In genomic region chr17:76017481-76018339, GRCh38 we compare ENCODE assay signal across 30 cellular contexts. TPM values are rescaled to one million over a fixed set of nuclear protein-coding genes. Genes with fewer than 3 reads are reported as not detected.
"Had no signal": no experiment of that assay in that cellular context is flagged by ENCODE, and none has a peak within 500 bp of the region (broad histone marks: within the 10 kb centered on the region; RNA-seq: fewer than 3 reads in every experiment).

No MANE protein-coding gene starts in this region.

- DNase-seq: activated CD4-positive, alpha-beta T cell treated with anti-CD3 and anti-CD28 coated beads, Interleukin-2, amount 10 ng/mL, durations not matched to agents 24 days and 14 days; activated CD4-positive, alpha-beta T cell treated with anti-CD3 and anti-CD28 coated beads, Interleukin-2, amount 50 U/mL, for 4 hours; activated CD8-positive, alpha-beta T cell treated with anti-CD3 and anti-CD28 coated beads for 36 hours; activated effector memory CD4-positive, alpha-beta T cell treated with anti-CD3 and anti-CD28 coated beads, Interleukin-2, amount 50 U/mL, for 16 hours; activated naive CD4-positive, alpha-beta T cell treated with Interleukin-2 at 50 U/mL for 16 hours; activated T-cell treated with anti-CD3 and anti-CD28 coated beads, Interleukin-2, amount 50 U/mL, for 1 hour; activated T-cell treated with anti-CD3 and anti-CD28 coated beads, Interleukin-2, amount 50 U/mL, for 72 hours; amniotic stem cell; aorta; brain microvascular endothelial cell; central memory CD4-positive, alpha-beta T cell; NCI-H1105; NCI-H1417 treated with DMSO at 0.1 percent for 48 hours; NCI-H1930; NCI-H2081 treated with DMSO at 0.1 percent for 48 hours; NCI-H226; NCI-H446 treated with DMSO at 0.1 percent for 48 hours; NCI-H524; NCI-H69; NCI-H82; NK-92 treated with Interleukin-12 subunit alpha and Interleukin-12 subunit beta, amount 100 ng/mL, for 24 hours; PC-3; Peyer's patch; Right ventricle myocardium superior; RPMI8226; T1000 had no signal

- H3K4me1 ChIP-seq: Peyer's patch had no signal

- H3K36me3 ChIP-seq: brain microvascular endothelial cell had no signal

- ATAC-seq: activated CD8-positive, alpha-beta T cell treated with anti-CD3 and anti-CD28 coated beads for 36 hours; activated T-cell treated with anti-CD3 and anti-CD28 coated beads, Interleukin-2, amount 50 U/mL, for 72 hours; activated T-helper 17 cell treated with anti-CD3 and anti-CD28 coated beads, Interleukin-2, amount 50 U/mL, for 72 hours; PC-3 had no signal

- H3K27ac Mint-ChIP-seq: activated CD4-positive, alpha-beta T cell treated with anti-CD3 and anti-CD28 coated beads, Interleukin-2, amount 10 ng/mL, durations not matched to agents 24 days and 14 days; activated CD8-positive, alpha-beta T cell treated with anti-CD3 and anti-CD28 coated beads for 36 hours; activated naive CD4-positive, alpha-beta T cell treated with anti-CD3 and anti-CD28 coated beads, Interleukin-2, amount 50 U/mL, for 24 hours; activated T-cell treated with anti-CD3 and anti-CD28 coated beads, Interleukin-2, amount 50 U/mL, for 72 hours; activated T-helper 17 cell treated with anti-CD3 and anti-CD28 coated beads, Interleukin-2, amount 50 U/mL, for 72 hours had no signal

- H3K27me3 ChIP-seq: brain microvascular endothelial cell, Peyer's patch had no signal

- H3K4me1 Mint-ChIP-seq: activated T-helper 17 cell treated with anti-CD3 and anti-CD28 coated beads, Interleukin-2, amount 50 U/mL, for 72 hours had no signal

- H3K9me3 Mint-ChIP-seq: activated CD4-positive, alpha-beta T cell treated with anti-CD3 and anti-CD28 coated beads, Interleukin-2, amount 10 ng/mL, durations not matched to agents 24 days and 14 days; activated CD8-positive, alpha-beta T cell treated with anti-CD3 and anti-CD28 coated beads for 36 hours; activated naive CD4-positive, alpha-beta T cell treated with anti-CD3 and anti-CD28 coated beads, Interleukin-2, amount 50 U/mL, for 24 hours; activated T-cell treated with anti-CD3 and anti-CD28 coated beads, Interleukin-2, amount 50 U/mL, for 72 hours; activated T-helper 17 cell treated with anti-CD3 and anti-CD28 coated beads, Interleukin-2, amount 50 U/mL, for 72 hours had no signal

- H3K36me3 Mint-ChIP-seq: activated naive CD4-positive, alpha-beta T cell treated with anti-CD3 and anti-CD28 coated beads, Interleukin-2, amount 50 U/mL, for 24 hours had no signal

- H3K27ac ChIP-seq: brain microvascular endothelial cell, Peyer's patch had no signal

- H3K27me3 Mint-ChIP-seq: activated CD4-positive, alpha-beta T cell treated with anti-CD3 and anti-CD28 coated beads, Interleukin-2, amount 10 ng/mL, durations not matched to agents 24 days and 14 days; activated CD8-positive, alpha-beta T cell treated with anti-CD3 and anti-CD28 coated beads for 36 hours; activated naive CD4-positive, alpha-beta T cell treated with anti-CD3 and anti-CD28 coated beads, Interleukin-2, amount 50 U/mL, for 24 hours; activated T-helper 17 cell treated with anti-CD3 and anti-CD28 coated beads, Interleukin-2, amount 50 U/mL, for 72 hours had no signal

- FAIRE-seq: TTC549 had no signal

- H3K4me3 Mint-ChIP-seq: activated CD4-positive, alpha-beta T cell treated with anti-CD3 and anti-CD28 coated beads, Interleukin-2, amount 10 ng/mL, durations not matched to agents 24 days and 14 days; activated CD8-positive, alpha-beta T cell treated with anti-CD3 and anti-CD28 coated beads for 36 hours; activated naive CD4-positive, alpha-beta T cell treated with anti-CD3 and anti-CD28 coated beads, Interleukin-2, amount 50 U/mL, for 24 hours; activated T-cell treated with anti-CD3 and anti-CD28 coated beads, Interleukin-2, amount 50 U/mL, for 72 hours; activated T-helper 17 cell treated with anti-CD3 and anti-CD28 coated beads, Interleukin-2, amount 50 U/mL, for 72 hours had no signal

- H3K4me3 ChIP-seq: Peyer's patch had no signal

- H3K9me3 ChIP-seq: Peyer's patch had no signal

RNA-seq across cellular contexts. Expression of gene EVPL, which starts 9.4 kb away (rescaled TPM):
- total RNA-seq: M059J had no signal
